In the genomic region with DNA sequence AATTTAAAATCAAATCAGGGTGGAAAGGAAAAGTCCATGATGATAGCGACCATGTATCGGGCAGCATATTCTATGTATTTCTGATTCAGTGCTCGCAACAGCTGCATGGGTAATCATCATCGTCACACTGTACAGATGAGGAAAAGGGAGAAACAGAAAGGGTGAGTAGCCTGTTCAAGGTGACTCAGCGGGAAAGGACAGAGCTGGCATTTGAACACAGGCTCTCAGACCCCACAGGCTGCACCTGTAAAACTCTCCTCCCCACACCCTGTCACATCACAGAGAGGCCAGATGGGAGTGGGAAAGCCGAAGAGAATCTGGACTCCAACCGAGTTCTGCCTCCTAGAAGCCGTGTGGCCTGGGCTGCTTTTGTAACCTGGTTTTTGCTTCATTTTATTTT, we compare ENCODE assay signal across 21 cellular contexts. TPM values are rescaled to one million over a fixed set of nuclear protein-coding genes. Genes with fewer than 3 reads are reported as not detected.
DNase-seq lines count a peak whose midpoint lies in the region; ATAC-seq and TF ChIP-seq lines count a peak whose summit lies in the region.
"Had no signal": no experiment of that assay in that cellular context is flagged by ENCODE, and none has a peak within 500 bp of the region (broad histone marks: within the 10 kb centered on the region; RNA-seq: fewer than 3 reads in every experiment).

No MANE protein-coding gene starts in this region.

- 89% methylated on average over 8 of the region's 8 CpGs for WGBS in suprapubic skin

- no peaks in the 10 kb centered on the region for H3K36me3 ChIP-seq in CD8-positive, alpha-beta T cell (ENCODE audit: insufficient read depth, low read length)
- peaks cover 7% of the 10 kb centered on the region for H3K36me3 ChIP-seq in neutrophil
- H3K36me3 ChIP-seq in suprapubic skin = no peaks in the 10 kb centered on the region
- H3K36me3 ChIP-seq: left ventricle myocardium inferior had no signal

- H3K27ac Mint-ChIP-seq in CD8-positive, alpha-beta T cell = peak overlapping the region; percentile 82
- H3K27ac Mint-ChIP-seq in activated naive CD8-positive, alpha-beta T cell treated with anti-CD3 and anti-CD28 coated beads, Interleukin-2, amount 10 ng/mL, durations not matched to agents 7 days and 5 days = peak overlapping the region; percentile 17

- H3K4me1 Mint-ChIP-seq in CD8-positive, alpha-beta T cell (ENCODE audit: low read depth) = peaks cover 95% of the 10 kb centered on the region
- H3K4me1 Mint-ChIP-seq in activated naive CD8-positive, alpha-beta T cell treated with anti-CD3 and anti-CD28 coated beads, Interleukin-2, amount 10 ng/mL, durations not matched to agents 7 days and 5 days = peaks cover 37% of the 10 kb centered on the region

- H3K27me3 ChIP-seq in CD8-positive, alpha-beta T cell (ENCODE audit: insufficient read depth, low read length) = no peaks in the 10 kb centered on the region
- no peaks in the 10 kb centered on the region for H3K27me3 ChIP-seq in neutrophil
- H3K27me3 ChIP-seq in suprapubic skin = no peaks in the 10 kb centered on the region

- no peak for ATAC-seq in CD8-positive, alpha-beta T cell
- no peak for ATAC-seq in activated naive CD8-positive, alpha-beta T cell treated with anti-CD3 and anti-CD28 coated beads, Interleukin-2, amount 10 ng/mL, durations not matched to agents 7 days and 5 days (ENCODE audit: low read depth)
- ATAC-seq: heart left ventricle had no signal

- no peak overlapping the region for H3K27ac ChIP-seq in CD8-positive, alpha-beta T cell (ENCODE audit: low read depth, low read length)
- peak overlapping the region; percentile 44 for H3K27ac ChIP-seq in neutrophil
- H3K27ac ChIP-seq in suprapubic skin = no peak overlapping the region
- H3K27ac ChIP-seq: heart left ventricle, left ventricle myocardium inferior had no signal

- TF ChIP-seq CTCF in CD8-positive, alpha-beta T cell (IDR thresholded peaks at IDR 0.05) = no peak
- no peak for TF ChIP-seq CTCF in neutrophil (IDR thresholded peaks at IDR 0.05)
- no peak for TF ChIP-seq CTCF in suprapubic skin (IDR thresholded peaks at IDR 0.05)

- CTCF ChIA-PET in CD8-positive, alpha-beta T cell (lab: Charles Lee) = interaction anchor here (0.9 to 2.1 kb wide), 2 partner anchors 12 to 13 kb away, joined by 3 to 4 read pairs; no protein-coding TSS in a partner anchor

- DNase-seq in activated CD8-positive, alpha-beta memory T cell treated with anti-CD3 and anti-CD28 coated beads for 24 hours = peak; percentile 55
- DNase-seq in activated CD8-positive, alpha-beta memory T cell treated with anti-CD3 and anti-CD28 coated beads, Interleukin-2, amount 50 U/mL, for 48 hours = no peak
- no peak for DNase-seq in CD8-positive, alpha-beta T cell
- no peak for DNase-seq in activated naive CD8-positive, alpha-beta T cell treated with anti-CD3 and anti-CD28 coated beads, Interleukin-2, amount 10 ng/mL, durations not matched to agents 7 days and 5 days
- DNase-seq in suprapubic skin (ENCODE audit: low spot score in 2 of 2) = no peak
- no peak for DNase-seq in DMS114 treated with DMSO at 0.1 percent for 48 hours (lab: John Stamatoyannopoulos, UW; ENCODE audit: unreplicated experiment)
- no peak for DNase-seq in HPDE6-E6E7 (ENCODE audit: extremely low spot score)
- DNase-seq: activated CD4-positive, CD25-positive, alpha-beta regulatory T cell treated with anti-CD3 and anti-CD28 coated beads, Interleukin-2, amount 50 U/mL, for 72 hours; amniotic stem cell; DMS 273 treated with DMSO at 0.1 percent for 48 hours; GDM1; heart left ventricle; Kasumi-1; left ventricle myocardium inferior; NCI-H1092; NCI-H2081 treated with DMSO at 0.1 percent for 48 hours; NK-92 treated with Interleukin-12 subunit alpha and Interleukin-12 subunit beta, amount 100 ng/mL, for 24 hours; small intestine; stimulated activated CD4-positive, alpha-beta T cell treated with anti-CD3 and anti-CD28 coated beads, Interleukin-4, amount 100 ng/mL, for 24 hours; substantia nigra had no signal

- no peak for TF ChIP-seq EP300 in suprapubic skin (IDR thresholded peaks at IDR 0.05)

- no peak overlapping the region for H3K4me3 ChIP-seq in CD8-positive, alpha-beta T cell (ENCODE audit: low read depth, low read length)
- H3K4me3 ChIP-seq in neutrophil (ENCODE audit: low read depth in 1 of 2, low read length in 1 of 2) (no peak overlapping the region), suprapubic skin (no peak overlapping the region)
- H3K4me3 ChIP-seq: heart left ventricle, left ventricle myocardium inferior had no signal

- H3K4me3 Mint-ChIP-seq in CD8-positive, alpha-beta T cell = no peak overlapping the region
- no peak overlapping the region for H3K4me3 Mint-ChIP-seq in activated naive CD8-positive, alpha-beta T cell treated with anti-CD3 and anti-CD28 coated beads, Interleukin-2, amount 10 ng/mL, durations not matched to agents 7 days and 5 days

- peaks cover 74% of the 10 kb centered on the region for H3K36me3 Mint-ChIP-seq in CD8-positive, alpha-beta T cell
- H3K36me3 Mint-ChIP-seq in activated naive CD8-positive, alpha-beta T cell treated with anti-CD3 and anti-CD28 coated beads, Interleukin-2, amount 10 ng/mL, durations not matched to agents 7 days and 5 days = peaks cover 7% of the 10 kb centered on the region

- TF ChIP-seq POLR2A in suprapubic skin (IDR thresholded peaks at IDR 0.05) = no peak

- POLR2A ChIA-PET in CD8-positive, alpha-beta T cell (lab: Charles Lee) = interaction anchor here (1.3 kb wide), 1 partner anchor 10 kb away, joined by 3 read pairs; no protein-coding TSS in a partner anchor
- POLR2A ChIA-PET in activated naive CD8-positive, alpha-beta T cell treated with anti-CD3 and anti-CD28 coated beads, Interleukin-2, amount 10 ng/mL, durations not matched to agents 7 days and 5 days (lab: Charles Lee) = no interaction called here

- intact Hi-C loops in CD8-positive, alpha-beta T cell (cut with DNase I, micrococcal nuclease) = loop anchor here in 1 of 2 experiments (1.0 kb wide), 1 partner anchor 8 kb away; no protein-coding TSS in a partner anchor

- no peaks in the 10 kb centered on the region for H3K9me3 ChIP-seq in CD8-positive, alpha-beta T cell (ENCODE audit: low read length)
- no peaks in the 10 kb centered on the region for H3K9me3 ChIP-seq in neutrophil
- H3K9me3 ChIP-seq in suprapubic skin = no peaks in the 10 kb centered on the region
- H3K9me3 ChIP-seq: heart left ventricle, left ventricle myocardium inferior had no signal

- H3K4me1 ChIP-seq in CD8-positive, alpha-beta T cell (ENCODE audit: insufficient read depth, low read length) = peaks cover 77% of the 10 kb centered on the region
- peaks cover 41 to 45% of the 10 kb centered on the region in 2 experiments for H3K4me1 ChIP-seq in neutrophil (ENCODE audit: control insufficient read depth in 1 of 2, insufficient read depth in 1 of 2, low read depth in 1 of 2, low read length in 1 of 2)
- peaks cover 3% of the 10 kb centered on the region for H3K4me1 ChIP-seq in suprapubic skin
- H3K4me1 ChIP-seq: left ventricle myocardium inferior had no signal

- no peaks in the 10 kb centered on the region for H3K27me3 Mint-ChIP-seq in CD8-positive, alpha-beta T cell (ENCODE audit: low read depth)
- peaks cover 7% of the 10 kb centered on the region for H3K27me3 Mint-ChIP-seq in activated naive CD8-positive, alpha-beta T cell treated with anti-CD3 and anti-CD28 coated beads, Interleukin-2, amount 10 ng/mL, durations not matched to agents 7 days and 5 days

- H3K9me3 Mint-ChIP-seq in CD8-positive, alpha-beta T cell = no peaks in the 10 kb centered on the region
- peaks cover 3% of the 10 kb centered on the region for H3K9me3 Mint-ChIP-seq in activated naive CD8-positive, alpha-beta T cell treated with anti-CD3 and anti-CD28 coated beads, Interleukin-2, amount 10 ng/mL, durations not matched to agents 7 days and 5 days

RNA-seq across cellular contexts. Expression of gene RUNX1, which starts 14.0 kb away (rescaled TPM):
- total RNA-seq in CD8-positive, alpha-beta T cell = 10 to 100 TPM; 39.3 to 43.1 TPM
- 10 to 100 TPM; 23.0 to 29.7 TPM for total RNA-seq in activated naive CD8-positive, alpha-beta T cell treated with anti-CD3 and anti-CD28 coated beads, Interleukin-2, amount 10 ng/mL, durations not matched to agents 7 days and 5 days
- 10 to 100 TPM; 15.4 to 26.7 (median 20.5) TPM for total RNA-seq in suprapubic skin
